Comparison of ENCODE assay signal across 1 cellular context in genomic region chr1:204146965-204147364, GRCh38.
TF ChIP-seq lines count a peak whose summit lies in the region.

No MANE protein-coding gene starts in this region.

TF ChIP-seq in HepG2, 621 proteins besides CTCF, POLR2A, EP300 and RAD21 (continued from another document):
- TF ChIP-seq ZNF574 (CRISPR knock-in tag; IDR thresholded peaks at IDR 0.05), result 0 out of 2 replicates have a peak, but pooled peaks have one; percentile 32
- TF ChIP-seq ZC3H4 (CRISPR knock-in tag; IDR thresholded peaks at IDR 0.05; ENCODE audit: borderline replicate concordance), result no peak
- 0 out of 2 replicates have a peak, but pooled peaks have one; percentile 14 for TF ChIP-seq ISL2 (CRISPR knock-in tag; IDR thresholded peaks at IDR 0.05)
- no peak for TF ChIP-seq ZNF609 (CRISPR knock-in tag; IDR thresholded peaks at IDR 0.05; ENCODE audit: borderline replicate concordance)
- no peak for TF ChIP-seq MYPOP (CRISPR knock-in tag; IDR thresholded peaks at IDR 0.05)
- peak; percentile 91 for TF ChIP-seq HNF4A (CRISPR knock-in tag; IDR thresholded peaks at IDR 0.05)
- TF ChIP-seq HNRNPL (IDR thresholded peaks at IDR 0.05; ENCODE audit: low read depth, low read length), result peak; percentile 91
